8 cellular contexts compared by ENCODE assay signal in genomic region chr19:47032171-47032811, GRCh38. TPM values are rescaled to one million over a fixed set of nuclear protein-coding genes. Genes with fewer than 3 reads are reported as not detected.
DNase-seq lines count a peak whose midpoint lies in the region; ATAC-seq, FAIRE-seq and TF ChIP-seq lines count a peak whose summit lies in the region.

No MANE protein-coding gene starts in this region.

- H3K36me3 ChIP-seq in SU-DHL-6 (ENCODE audit: low read length) (no peaks in the 10 kb centered on the region), adrenal gland (replicated peaks in 1 of 2) (no peaks in the 10 kb centered on the region), keratinocyte (ENCODE audit: control insufficient read depth in 2 of 2, extremely low read depth in 1 of 2, insufficient read depth in 2 of 2, low read length in 2 of 2) (no peaks in the 10 kb centered on the region)

- H3F3A ChIP-seq in SU-DHL-6 (ENCODE audit: insufficient read depth) = 0 out of 2 replicates have a peak, but pooled peaks cover 5% of the 10 kb centered on the region

- WGBS in adrenal gland, 4 donors = 13 to 47% (median 14%) methylated on average over 3 to 17 of the region's 17 CpGs

- dilution Hi-C loops in keratinocyte (cut with MboI; ENCODE audit: extremely low pct_ligation_motif_present, low sequenced_read_pairs) = no loop called here

- H3K4me2 ChIP-seq in SU-DHL-6 (ENCODE audit: low read depth, low read length, poor library complexity, severe bottlenecking) (no peak overlapping the region), keratinocyte (ENCODE audit: control insufficient read depth, extremely low read depth, insufficient read depth, low read depth, low read length) (no peak overlapping the region)

- no peaks in the 10 kb centered on the region for H3K79me2 ChIP-seq in SU-DHL-6 (ENCODE audit: insufficient read depth, low read length)
- no peaks in the 10 kb centered on the region for H3K79me2 ChIP-seq in keratinocyte (ENCODE audit: control insufficient read depth, insufficient read depth, low read length)

- no peak for TF ChIP-seq POLR2A in adrenal gland (IDR thresholded peaks at IDR 0.05)

- H2AFZ ChIP-seq in SU-DHL-6 (ENCODE audit: low read depth, low read length, severe bottlenecking) = no peak overlapping the region
- no peak overlapping the region for H2AFZ ChIP-seq in keratinocyte (ENCODE audit: control insufficient read depth, low read length)

- H4K20me1 ChIP-seq in SU-DHL-6 (ENCODE audit: low read depth, low read length) (no peaks in the 10 kb centered on the region), keratinocyte (ENCODE audit: control insufficient read depth, extremely low read depth, insufficient read depth, low read length) (no peaks in the 10 kb centered on the region)

- ATAC-seq in HG02610 (IDR thresholded peaks at IDR 0.05; ENCODE audit: unreplicated experiment) (no peak), GM18867 (IDR thresholded peaks at IDR 0.05; ENCODE audit: unreplicated experiment) (no peak)

- H3K27ac ChIP-seq in HL-60 (replicated peaks) = no peak overlapping the region
- H3K27ac ChIP-seq in SU-DHL-6 (ENCODE audit: low read depth, low read length) = no peak overlapping the region
- H3K27ac ChIP-seq in adrenal gland = no peak overlapping the region
- no peak overlapping the region for H3K27ac ChIP-seq in keratinocyte (ENCODE audit: control insufficient read depth, insufficient read depth, low read length)

- TF ChIP-seq CTCF in HL-60 (IDR thresholded peaks at IDR 0.05; ENCODE audit: insufficient read depth, low read length) (peak; percentile 87), SU-DHL-6 (IDR thresholded peaks at IDR 0.05; ENCODE audit: insufficient read depth, low read length, poor library complexity, severe bottlenecking) (peak; percentile 76), adrenal gland (IDR thresholded peaks at IDR 0.05) (peak; percentile 51 to 73 (median 66)), keratinocyte (optimal IDR thresholded peaks at IDR 0.05 in 1 of 3, IDR thresholded peaks at IDR 0.05 in 1 of 3, conservative IDR thresholded peaks at IDR 0.05 in 1 of 3; ENCODE audit: extremely low read depth in 1 of 3, insufficient read depth in 2 of 3, low read length in 3 of 3) (peak; percentile 89 to 96 (median 95))

- no peaks in the 10 kb centered on the region for H3K9me1 ChIP-seq in keratinocyte (ENCODE audit: control insufficient read depth, extremely low read depth, insufficient read depth, low read length)

- H3K9me2 ChIP-seq in SU-DHL-6 (replicated peaks; ENCODE audit: insufficient read depth, low read length) = no peaks in the 10 kb centered on the region

- no peak for FAIRE-seq in keratinocyte (lab: Jason Lieb, UNC)

- H3K4me1 ChIP-seq in adrenal gland (replicated peaks in 1 of 2) (peaks cover 4 to 9% of the 10 kb centered on the region in 2 donors), keratinocyte (ENCODE audit: control insufficient read depth, extremely low read depth, insufficient read depth, low read length) (peaks cover 14% of the 10 kb centered on the region)

- H3K9ac ChIP-seq in SU-DHL-6 (ENCODE audit: low read length) (no peak overlapping the region), keratinocyte (ENCODE audit: control insufficient read depth, extremely low read depth, insufficient read depth, low read length) (no peak overlapping the region)

- H3K4me3 ChIP-seq in HL-60 (replicated peaks; ENCODE audit: insufficient read depth, low read length) = no peak overlapping the region
- H3K4me3 ChIP-seq in SU-DHL-6 (ENCODE audit: insufficient read depth, low read length, poor library complexity, severe bottlenecking) = no peak overlapping the region
- H3K4me3 ChIP-seq in adrenal gland = no peak overlapping the region
- no peak overlapping the region for H3K4me3 ChIP-seq in keratinocyte (ENCODE audit: control insufficient read depth in 2 of 3, extremely low read depth in 1 of 3, insufficient read depth in 2 of 3, low read depth in 1 of 3, low read length in 3 of 3)

- intact Hi-C loops in adrenal gland (cut with DNase I) = loop anchor here in 1 of 2 donors (10.0 kb wide), 1 partner anchor 93 kb away; no protein-coding TSS in a partner anchor

- DNase-seq in CD1c-positive myeloid dendritic cell (ENCODE audit: extremely low spot score) (peak; percentile 31), HL-60 (ENCODE audit: low read depth in 1 of 2, low spot score in 1 of 2) (no peak), adrenal gland (peak in 1 of 7 donors; percentile 38), keratinocyte (ENCODE audit: low read depth, low spot score) (no peak)
- peak; percentile 40 to 54 (median 43) for DNase-seq in stimulated activated CD4-positive, alpha-beta T cell treated with anti-CD3 and anti-CD28 coated beads, TNF-alpha, amount 100 ng/mL, for 1 hour (ENCODE audit: low read depth in 3 of 3, low spot score in 1 of 3)

- no peaks in the 10 kb centered on the region for H3K9me3 ChIP-seq in SU-DHL-6 (ENCODE audit: insufficient read depth, low read length)
- no peaks in the 10 kb centered on the region for H3K9me3 ChIP-seq in adrenal gland (replicated peaks in 1 of 3)
- H3K9me3 ChIP-seq in keratinocyte (ENCODE audit: control insufficient read depth, low read depth, low read length) = no peaks in the 10 kb centered on the region

- H3K27me3 ChIP-seq in HL-60 (ENCODE audit: insufficient read depth, poor library complexity, severe bottlenecking) = peaks cover 19% of the 10 kb centered on the region
- H3K27me3 ChIP-seq in SU-DHL-6 (ENCODE audit: low read length) = no peaks in the 10 kb centered on the region
- H3K27me3 ChIP-seq in adrenal gland = peaks cover 17% of the 10 kb centered on the region
- H3K27me3 ChIP-seq in keratinocyte (ENCODE audit: control insufficient read depth, extremely low read depth, insufficient read depth, low read length) = peaks cover 13% of the 10 kb centered on the region

RNA-seq across cellular contexts. Expression of gene NPAS1, which starts 12.7 kb away (rescaled TPM):
- total RNA-seq in adrenal gland = 1 to 10 TPM in 3 of 8 donors, under 1 TPM in 3, not detected in 2; 0.28 to 3.5 (median 0.78) TPM
- polyA plus RNA-seq in adrenal gland = 1 to 10 TPM in 1 of 3 donors, under 1 TPM in 1, not detected in 1; 0.84 to 3.1 TPM
- polyA plus RNA-seq in keratinocyte = 0.42 to 0.81 TPM (median 0.42 TPM) in 3 replicates
- polyA plus RNA-seq in keratinocyte (2011; ENCODE audit: low read depth) = not detected
- 0.22 and 1.1 TPM in 2 replicates for polyA plus RNA-seq in keratinocyte (2011; cell fraction: cytosol; rRNA removed)
- polyA plus RNA-seq in keratinocyte (2011; cell fraction: nucleus; rRNA removed) = 0.34 and 0.44 TPM in 2 replicates
- polyA plus RNA-seq in keratinocyte (2012; ENCODE audit: low replicate concordance) = 0.83 and 1.9 TPM in 2 replicates
- polyA minus RNA-seq in keratinocyte = 0.53 to 2.2 TPM in 2 of 3 replicates, not detected in the other
- polyA minus RNA-seq in keratinocyte (2011; cell fraction: cytosol; rRNA and poly(A)+ RNA removed) = 3.3 TPM
- 0.95 TPM in 1 of 2 replicates, not detected in the other for polyA minus RNA-seq in keratinocyte (2011; cell fraction: nucleus; rRNA and poly(A)+ RNA removed)

RNA-seq across cellular contexts. Expression of gene TMEM160, which starts 16.1 kb away (rescaled TPM):
- total RNA-seq in adrenal gland = 10 to 100 TPM; 24.9 to 76.2 (median 42.6) TPM
- polyA plus RNA-seq in adrenal gland (100 to 1,000 TPM in 1 of 3 donors, 10 to 100 TPM in 1, under 1 TPM in 1; 0.62 to 120 (median 11.7) TPM), keratinocyte (11.1 to 19.9 TPM (median 11.5 TPM) in 3 replicates)
- polyA plus RNA-seq in keratinocyte (2011; ENCODE audit: low read depth) = 0.42 TPM
- polyA plus RNA-seq in keratinocyte (2011; cell fraction: cytosol; rRNA removed) = 4.4 and 26.3 TPM in 2 replicates
- polyA plus RNA-seq in keratinocyte (2011; cell fraction: nucleus; rRNA removed) = 5.1 and 8.9 TPM in 2 replicates
- polyA plus RNA-seq in keratinocyte (2012; ENCODE audit: low replicate concordance) = 8.8 and 35.2 TPM in 2 replicates
- polyA minus RNA-seq in keratinocyte = 0.99 to 5.4 TPM (median 1.5 TPM) in 3 replicates
- 51.8 TPM for polyA minus RNA-seq in keratinocyte (2011; cell fraction: cytosol; rRNA and poly(A)+ RNA removed)
- polyA minus RNA-seq in keratinocyte (2011; cell fraction: nucleus; rRNA and poly(A)+ RNA removed) = 5.1 and 8.3 TPM in 2 replicates

Comparison
In these comparisons a context has a peak if more than half of its experiments do, and no peak if none do; other contexts are left out.
1. DNase-seq: peak in CD1c-positive myeloid dendritic cell (single experiment) and stimulated activated CD4-positive, alpha-beta T cell treated with anti-CD3 and anti-CD28 coated beads, TNF-alpha, amount 100 ng/mL, for 1 hour (3 of 3); none in HL-60 (0 of 2) and keratinocyte (single experiment).
2. Peak in every context shown above with its lines, with median percentiles within 50 percentile points of each other: CTCF ChIP-seq.